In genomic region chr12:90619943-90620342, GRCh38 we compare ENCODE assay signal across 7 cellular contexts.
"Had no signal": no experiment of that assay in that cellular context is flagged by ENCODE, and none has a peak within 500 bp of the region (broad histone marks: within the 10 kb centered on the region; RNA-seq: fewer than 3 reads in every experiment).

No MANE protein-coding gene starts in this region.

- H3K4me1 ChIP-seq: HAP-1 had no signal

- H3K36me3 ChIP-seq: HAP-1 had no signal

- H3K4me3 Mint-ChIP-seq: HFFc6 had no signal

- H3K9me3 ChIP-seq: HAP-1 had no signal

- H3K27ac Mint-ChIP-seq: HFFc6 had no signal

- ATAC-seq: HCT116, K562 had no signal

- H3K4me3 ChIP-seq: HAP-1, K562 had no signal

- DNase-seq: GOT3, H7, HFFc6, IMR-90 had no signal
